Comparison of ENCODE assay signal across 15 cellular contexts in the genomic region with DNA sequence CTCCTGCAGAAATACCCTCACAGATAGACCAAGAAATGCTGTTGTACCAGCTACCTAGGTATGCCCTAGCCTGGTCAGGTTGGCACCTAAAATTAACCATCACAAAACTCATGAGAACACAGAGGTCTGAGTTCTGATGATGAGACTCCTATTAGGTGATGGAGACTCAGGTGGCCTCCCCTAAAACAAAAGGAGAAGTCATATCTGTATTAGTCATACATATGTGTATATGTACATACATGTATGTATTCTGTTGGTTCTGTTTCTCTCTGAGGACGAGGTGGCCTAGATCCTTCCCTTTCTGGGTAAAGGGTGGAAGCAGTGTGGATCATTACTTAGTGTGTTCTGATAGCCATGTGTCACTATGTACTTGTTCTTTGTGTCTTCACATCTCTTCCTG.
DNase-seq lines count a peak whose midpoint lies in the region; ATAC-seq and TF ChIP-seq lines count a peak whose summit lies in the region.
"Had no signal": no experiment of that assay in that cellular context is flagged by ENCODE, and none has a peak within 500 bp of the region (broad histone marks: within the 10 kb centered on the region; RNA-seq: fewer than 3 reads in every experiment).

No MANE protein-coding gene starts in this region.

- no peaks in the 10 kb centered on the region for H3K36me3 Mint-ChIP-seq in activated CD4-positive, alpha-beta T cell treated with anti-CD3 and anti-CD28 coated beads, Interleukin-2, amount 10 ng/mL, durations not matched to agents 7 days and 5 days (ENCODE audit: low read depth)
- H3K36me3 Mint-ChIP-seq: CD8-positive, alpha-beta T cell had no signal

- peak overlapping the region; percentile 68; the same call in 1 of the 2 replicates for H3K23ac ChIP-seq in IMR-90 (ENCODE audit: low read depth, low read length)

- no peak overlapping the region for H3K4me3 ChIP-seq in IMR-90 (ENCODE audit: insufficient read depth, low read depth, low read length)
- H3K4me3 ChIP-seq: HAP-1 had no signal

- H3K9me3 ChIP-seq in IMR-90 (ENCODE audit: control insufficient read depth, insufficient read depth, low read length): no peaks in the 10 kb centered on the region
- H3K9me3 ChIP-seq in KOPT-K1 (ENCODE audit: insufficient read depth, low read length, poor library complexity, severe bottlenecking): no peaks in the 10 kb centered on the region
- H3K9me3 ChIP-seq: Caco-2, HAP-1 had no signal

- peak overlapping the region; percentile 34 for H2BK5ac ChIP-seq in IMR-90 (ENCODE audit: low read depth, low read length, poor library complexity, severe bottlenecking)

- peak overlapping the region; percentile 77; the same call in 1 of the 2 replicates for H3K18ac ChIP-seq in IMR-90 (ENCODE audit: low read depth, low read length)

- TF ChIP-seq POLR2A in IMR-90 (IDR thresholded peaks at IDR 0.05; ENCODE audit: low read depth, low read length): no peak

- POLR2A ChIA-PET in activated CD4-positive, alpha-beta T cell treated with anti-CD3 and anti-CD28 coated beads, Interleukin-2, amount 10 ng/mL, durations not matched to agents 7 days and 5 days (lab: Charles Lee): no interaction called here
- POLR2A ChIA-PET in IMR-90 (lab: Charles Lee; ENCODE audit: unreplicated experiment): no interaction called here

- H2AK9ac ChIP-seq in IMR-90 (replicated peaks; ENCODE audit: low read depth, low read length, poor library complexity): no peak overlapping the region

- H2BK15ac ChIP-seq in IMR-90 (ENCODE audit: low read depth, low read length): peak overlapping the region; percentile 95; the same call in 1 of the 3 replicates

- H3K36me3 ChIP-seq in IMR-90 (ENCODE audit: control insufficient read depth, insufficient read depth, low read length): no peaks in the 10 kb centered on the region
- no peaks in the 10 kb centered on the region for H3K36me3 ChIP-seq in KOPT-K1 (ENCODE audit: insufficient read depth, low read length)
- H3K36me3 ChIP-seq: HAP-1 had no signal

- H2BK120ac ChIP-seq in IMR-90 (ENCODE audit: low read depth, low read length): peak overlapping the region; percentile 82

- peak overlapping the region; percentile 77; the same call in 1 of the 2 replicates for H2BK20ac ChIP-seq in IMR-90 (ENCODE audit: low read depth, low read length)

- H3K4me3 Mint-ChIP-seq in activated CD4-positive, alpha-beta T cell treated with anti-CD3 and anti-CD28 coated beads, Interleukin-2, amount 10 ng/mL, durations not matched to agents 7 days and 5 days: no peak overlapping the region
- H3K4me3 Mint-ChIP-seq: CD4-positive, CD25-positive, alpha-beta regulatory T cell; CD8-positive, alpha-beta T cell; HFFc6 had no signal

- H2AK5ac ChIP-seq in IMR-90 (ENCODE audit: low read depth, low read length): peak overlapping the region; percentile 95

- peaks cover 13% of the 10 kb centered on the region for H3K4me1 ChIP-seq in IMR-90 (ENCODE audit: control insufficient read depth, insufficient read depth, low read length)
- H3K4me1 ChIP-seq: Caco-2, HAP-1 had no signal

- H3K27ac ChIP-seq in IMR-90 (ENCODE audit: insufficient read depth, low read length): no peak overlapping the region
- peak overlapping the region; percentile 97 for H3K27ac ChIP-seq in KOPT-K1 (ENCODE audit: low read depth, low read length, poor library complexity, severe bottlenecking)
- H3K27ac ChIP-seq: C4-2B had no signal

- no TSS peak for BruUV-seq in IMR-90 (replicated peaks; lab: Mats Ljungman, UMichigan)

- H3K9ac ChIP-seq in IMR-90 (ENCODE audit: low read depth, low read length): no peak overlapping the region

- H3K4me1 Mint-ChIP-seq in activated CD4-positive, alpha-beta T cell treated with anti-CD3 and anti-CD28 coated beads, Interleukin-2, amount 10 ng/mL, durations not matched to agents 7 days and 5 days: peaks cover 21% of the 10 kb centered on the region

- WGBS in IMR-90 (ENCODE audit: extremely low coverage in 2 of 2, insufficient read length in 1 of 2), 2 experiments: no CpG with 5 or more reads among the region's 1 CpG

- no peak for TF ChIP-seq CTCF in IMR-90 (conservative IDR thresholded peaks at IDR 0.05; ENCODE audit: low read depth, low read length)

- no peaks in the 10 kb centered on the region for H3K27me3 Mint-ChIP-seq in activated CD4-positive, alpha-beta T cell treated with anti-CD3 and anti-CD28 coated beads, Interleukin-2, amount 10 ng/mL, durations not matched to agents 7 days and 5 days
- H3K27me3 Mint-ChIP-seq: CD4-positive, CD25-positive, alpha-beta regulatory T cell had no signal

- no peak for TF ChIP-seq RAD21 in IMR-90 (IDR thresholded peaks at IDR 0.05; ENCODE audit: low read length)

- DNase-seq in activated CD4-positive, alpha-beta T cell treated with anti-CD3 and anti-CD28 coated beads, Interleukin-2, amount 10 ng/mL, durations not matched to agents 7 days and 5 days: no peak
- no peak for DNase-seq in activated CD4-positive, alpha-beta T cell treated with anti-CD3 and anti-CD28 coated beads, Interleukin-2, amount 50 U/mL, for 48 hours
- no peak for DNase-seq in IMR-90
- DNase-seq in HUDEP-2 (lab: John Stamatoyannopoulos, UW; ENCODE audit: unreplicated experiment in 76 of 76): no peak
- DNase-seq in C1 segment of cervical spinal cord (lab: John Stamatoyannopoulos, UW): no peak
- DNase-seq: Caco-2; CD4-positive, CD25-positive, alpha-beta regulatory T cell; CD8-positive, alpha-beta T cell; DMS153; DND-41; GOT3; HFFc6 had no signal

- no peak for ATAC-seq in IMR-90 (ENCODE audit: low read depth)
- ATAC-seq: CD8-positive, alpha-beta T cell had no signal

- no peak overlapping the region for H3K56ac ChIP-seq in IMR-90 (ENCODE audit: extremely low read depth, insufficient read depth, low read length)

- in situ Hi-C loops in IMR-90 (cut with MboI; ENCODE audit: low sequenced_read_pairs): no loop called here

- H3K9me3 Mint-ChIP-seq in activated CD4-positive, alpha-beta T cell treated with anti-CD3 and anti-CD28 coated beads, Interleukin-2, amount 10 ng/mL, durations not matched to agents 7 days and 5 days: no peaks in the 10 kb centered on the region
- H3K9me3 Mint-ChIP-seq: CD4-positive, CD25-positive, alpha-beta regulatory T cell; CD8-positive, alpha-beta T cell; HFFc6 had no signal

- intact Hi-C loops in IMR-90 (cut with micrococcal nuclease): no loop called here

- dilution Hi-C loops in IMR-90 (cut with HindIII; ENCODE audit: low sequenced_read_pairs, unreplicated experiment): no loop called here

- peak overlapping the region; percentile 82 for H3K4ac ChIP-seq in IMR-90 (ENCODE audit: low read depth, low read length)

- no peaks in the 10 kb centered on the region for H3K27me3 ChIP-seq in IMR-90 (ENCODE audit: control insufficient read depth, insufficient read depth, low read length)

- peak overlapping the region; percentile 36 for H3K27ac Mint-ChIP-seq in activated CD4-positive, alpha-beta T cell treated with anti-CD3 and anti-CD28 coated beads, Interleukin-2, amount 10 ng/mL, durations not matched to agents 7 days and 5 days
- H3K27ac Mint-ChIP-seq: CD4-positive, CD25-positive, alpha-beta regulatory T cell; CD8-positive, alpha-beta T cell; HFFc6 had no signal

- H4K5ac ChIP-seq in IMR-90 (ENCODE audit: low read depth, low read length): peak overlapping the region; percentile 66; the same call in 1 of the 2 replicates

- no peaks in the 10 kb centered on the region for H3K79me1 ChIP-seq in IMR-90 (ENCODE audit: low read depth in 1 of 2, low read length in 2 of 2)

- H4K20me1 ChIP-seq in IMR-90 (ENCODE audit: insufficient read depth, low read length): no peaks in the 10 kb centered on the region

- peak overlapping the region; percentile 31 for H4K91ac ChIP-seq in IMR-90 (ENCODE audit: insufficient read depth, low read depth, low read length)

- peaks cover 4% of the 10 kb centered on the region for H3K9me1 ChIP-seq in IMR-90 (ENCODE audit: insufficient read depth, low read length)

- no peak overlapping the region for H3K4me2 ChIP-seq in IMR-90 (ENCODE audit: low read depth, low read length)

- H2AFZ ChIP-seq in IMR-90 (replicated peaks; ENCODE audit: low read length, poor library complexity): no peak overlapping the region

- peak overlapping the region; percentile 76 for H3K14ac ChIP-seq in IMR-90 (replicated peaks; ENCODE audit: low read depth, low read length)

- peak overlapping the region in 1 of 2 experiments; percentile 67; a peak in 1 of 4 replicates for H4K8ac ChIP-seq in IMR-90 (ENCODE audit: low read depth in 2 of 2, low read length in 2 of 2)

- CTCF ChIA-PET in activated CD4-positive, alpha-beta T cell treated with anti-CD3 and anti-CD28 coated beads, Interleukin-2, amount 10 ng/mL, durations not matched to agents 7 days and 5 days (lab: Charles Lee): no interaction called here
- CTCF ChIA-PET in IMR-90 (lab: Yijun Ruan, JAX): no interaction called here

TF ChIP-seq in IMR-90, 13 proteins besides CTCF, POLR2A, EP300 and RAD21 (continues in another document):
- TF ChIP-seq, protein P1, sequence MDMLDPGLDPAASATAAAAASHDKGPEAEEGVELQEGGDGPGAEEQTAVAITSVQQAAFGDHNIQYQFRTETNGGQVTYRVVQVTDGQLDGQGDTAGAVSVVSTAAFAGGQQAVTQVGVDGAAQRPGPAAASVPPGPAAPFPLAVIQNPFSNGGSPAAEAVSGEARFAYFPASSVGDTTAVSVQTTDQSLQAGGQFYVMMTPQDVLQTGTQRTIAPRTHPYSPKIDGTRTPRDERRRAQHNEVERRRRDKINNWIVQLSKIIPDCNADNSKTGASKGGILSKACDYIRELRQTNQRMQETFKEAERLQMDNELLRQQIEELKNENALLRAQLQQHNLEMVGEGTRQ (IDR thresholded peaks at IDR 0.05; ENCODE audit: low read depth, low read length): no peak
- TF ChIP-seq RFX5 (IDR thresholded peaks at IDR 0.05; ENCODE audit: low read depth, low read length): no peak
- no peak for TF ChIP-seq FOS (IDR thresholded peaks at IDR 0.05; ENCODE audit: low read depth, low read length)
- no peak for TF ChIP-seq ELK1 (IDR thresholded peaks at IDR 0.05; ENCODE audit: borderline replicate concordance, low read depth, low read length)
- TF ChIP-seq CHD1 (IDR thresholded peaks at IDR 0.05; ENCODE audit: low read depth, low read length): no peak
- TF ChIP-seq MXI1 (IDR thresholded peaks at IDR 0.05; ENCODE audit: borderline replicate concordance, low read depth, low read length): no peak
- no peak for TF ChIP-seq BHLHE40 (IDR thresholded peaks at IDR 0.05; ENCODE audit: low read depth, low read length)
- no peak for TF ChIP-seq MAFK (IDR thresholded peaks at IDR 0.05; ENCODE audit: low read depth, low read length)
- TF ChIP-seq RCOR1 (IDR thresholded peaks at IDR 0.05; ENCODE audit: insufficient replicate concordance, low read length): no peak
- TF ChIP-seq CEBPB (IDR thresholded peaks at IDR 0.05; ENCODE audit: low read depth, low read length): no peak
